ENCODE assay signal across 8 cellular contexts in the genomic region with DNA sequence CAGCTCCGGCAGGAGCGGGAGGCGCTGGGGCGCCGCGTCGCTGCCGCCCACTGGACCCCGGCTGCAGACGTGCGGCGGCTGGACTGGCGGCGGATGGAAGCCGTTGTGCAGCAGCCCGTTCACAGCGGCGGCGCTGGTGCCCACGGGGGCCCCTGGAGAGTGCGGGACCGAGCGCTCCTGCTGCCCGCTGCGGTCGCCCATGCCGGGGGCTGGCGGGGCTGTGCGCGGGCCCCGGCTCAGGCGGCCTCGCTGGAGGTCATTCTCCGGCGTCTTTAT. TPM values are rescaled to one million over a fixed set of nuclear protein-coding genes. Genes with fewer than 3 reads are reported as not detected.
DNase-seq lines count a peak whose midpoint lies in the region; ATAC-seq and TF ChIP-seq lines count a peak whose summit lies in the region.

No MANE protein-coding gene starts in this region.

- peaks cover 2 to 10% (median 8%) of the 10 kb centered on the region in 3 experiments; a peak in 5 of 7 replicates for H3K36me3 Mint-ChIP-seq in H9 (ENCODE audit: insufficient read depth in 1 of 3, low read depth in 3 of 3)
- no peaks in the 10 kb centered on the region for H3K36me3 Mint-ChIP-seq in activated naive CD4-positive, alpha-beta T cell treated with anti-CD3 and anti-CD28 coated beads for 36 hours (ENCODE audit: low read depth)

- H2AFZ ChIP-seq in H9 (ENCODE audit: low read length) = no peak overlapping the region
- peak overlapping the region; percentile 65 for H2AFZ ChIP-seq in neuron (ENCODE audit: low read depth, low read length)

- H3K9me3 ChIP-seq in H9 (ENCODE audit: control insufficient read depth, low read depth, low read length) (no peaks in the 10 kb centered on the region), neuron (ENCODE audit: low read length) (peaks cover 2% of the 10 kb centered on the region)

- H2BK20ac ChIP-seq in H9 (ENCODE audit: low read depth, low read length, poor library complexity, severe bottlenecking) = no peak overlapping the region

- peak overlapping the region; percentile 91 for H3K4me2 ChIP-seq in H9 (ENCODE audit: insufficient read depth, insufficient read length, low read length)

- H3K18ac ChIP-seq in H9 (ENCODE audit: insufficient read length, low read depth, low read length) = peak overlapping the region; percentile 1

- TF ChIP-seq POLR2A in GM18505 (IDR thresholded peaks at IDR 0.05; ENCODE audit: borderline replicate concordance, extremely low read depth, insufficient read depth, insufficient read length) = no peak

- H3K9ac ChIP-seq in H9 (ENCODE audit: extremely low read depth, insufficient read length, low read length) = peak overlapping the region; percentile 78

- no peak overlapping the region; the same call in 1 of the 2 replicates for H3K4ac ChIP-seq in H9 (ENCODE audit: low read depth, low read length)

- DNase-seq in H9 (no peak), NCI-H510A (lab: John Stamatoyannopoulos, UW) (peak; percentile 20), epithelial cell of proximal tubule (ENCODE audit: low read depth) (no peak), KG1 (lab: John Stamatoyannopoulos, UW) (no peak), T1000 (lab: John Stamatoyannopoulos, UW) (no peak)
- DNase-seq in activated naive CD4-positive, alpha-beta T cell treated with anti-CD3 and anti-CD28 coated beads for 36 hours = no peak

- H3K79me1 ChIP-seq in H9 (ENCODE audit: insufficient read depth, low read depth, low read length, poor library complexity, severe bottlenecking) = peaks cover under 1% of the 10 kb centered on the region

- no peak overlapping the region for H3T11ph ChIP-seq in H9 (ENCODE audit: low read length)

- peaks cover 31% of the 10 kb centered on the region for H3K79me2 ChIP-seq in H9 (ENCODE audit: insufficient read depth, low read length)

- H2BK120ac ChIP-seq in H9 (ENCODE audit: low read depth, low read length, poor library complexity, severe bottlenecking) = no peak overlapping the region

- H3K56ac ChIP-seq in H9 (ENCODE audit: insufficient read length, low read depth, low read length) = no peak overlapping the region

- no peak overlapping the region for H3K4me3 Mint-ChIP-seq in H9
- no peak overlapping the region for H3K4me3 Mint-ChIP-seq in activated naive CD4-positive, alpha-beta T cell treated with anti-CD3 and anti-CD28 coated beads for 36 hours

- H3K4me1 Mint-ChIP-seq in H9 = peaks cover 49% of the 10 kb centered on the region in 2 experiments
- peaks cover 8% of the 10 kb centered on the region for H3K4me1 Mint-ChIP-seq in activated naive CD4-positive, alpha-beta T cell treated with anti-CD3 and anti-CD28 coated beads for 36 hours (ENCODE audit: low read depth)

- intact Hi-C loops in activated naive CD4-positive, alpha-beta T cell treated with anti-CD3 and anti-CD28 coated beads for 36 hours (cut with micrococcal nuclease) = loop anchor here (1.0 to 10.0 kb wide), 5 partner anchors 57 to 1230 kb away; a partner anchor contains a TSS

- no peak overlapping the region for H4K8ac ChIP-seq in H9 (replicated peaks; ENCODE audit: insufficient read length, low read depth, low read length)

- H3K9me3 Mint-ChIP-seq in H9 = peaks cover 0 to 4% of the 10 kb centered on the region in 2 experiments; a peak in 2 of 5 replicates
- no peaks in the 10 kb centered on the region for H3K9me3 Mint-ChIP-seq in activated naive CD4-positive, alpha-beta T cell treated with anti-CD3 and anti-CD28 coated beads for 36 hours

- no CpG with 5 or more reads among the region's 35 CpGs for WGBS in H9 (ENCODE audit: extremely low coverage, insufficient read length, low lambda C conversion rate)

- peaks cover 8% of the 10 kb centered on the region for H3K23me2 ChIP-seq in H9 (ENCODE audit: insufficient read length, low read depth, low read length, poor library complexity, severe bottlenecking)

- H2BK12ac ChIP-seq in H9 (ENCODE audit: insufficient read length, low read depth, low read length) = no peak overlapping the region

- no peak overlapping the region for H2AK5ac ChIP-seq in H9 (ENCODE audit: insufficient read length, low read length)

- H3K27ac ChIP-seq in H9 (ENCODE audit: insufficient read length, low read depth, low read length) = no peak overlapping the region

- H3K4me1 ChIP-seq in H9 (ENCODE audit: insufficient read depth, low read length) (peaks cover 4% of the 10 kb centered on the region; the same call in 1 of the 2 replicates), neuron (ENCODE audit: insufficient read depth, low read length) (peaks cover 14% of the 10 kb centered on the region)

- no peak overlapping the region for H3K27ac Mint-ChIP-seq in H9
- H3K27ac Mint-ChIP-seq in activated naive CD4-positive, alpha-beta T cell treated with anti-CD3 and anti-CD28 coated beads for 36 hours = no peak overlapping the region

- H3K27me3 Mint-ChIP-seq in H9 (ENCODE audit: low read depth) = no peaks in the 10 kb centered on the region
- peaks cover 4% of the 10 kb centered on the region for H3K27me3 Mint-ChIP-seq in activated naive CD4-positive, alpha-beta T cell treated with anti-CD3 and anti-CD28 coated beads for 36 hours (ENCODE audit: low read depth)

- CTCF ChIA-PET in activated naive CD4-positive, alpha-beta T cell treated with anti-CD3 and anti-CD28 coated beads for 36 hours (lab: Charles Lee) = no interaction called here

- no peak overlapping the region for H4K91ac ChIP-seq in H9 (ENCODE audit: insufficient read length, low read depth, low read length)

- no peak overlapping the region for H2BK15ac ChIP-seq in H9 (ENCODE audit: low read depth, low read length)

- H3K4me3 ChIP-seq in epithelial cell of proximal tubule (ENCODE audit: low read depth, low read length) = peak overlapping the region; percentile 84
- peak overlapping the region; percentile 69 for H3K4me3 ChIP-seq in neuron (ENCODE audit: low read length)

- H4K5ac ChIP-seq in H9 (ENCODE audit: insufficient read length, low read depth, low read length) = no peak overlapping the region

- H2BK5ac ChIP-seq in H9 (ENCODE audit: insufficient read length, low read length) = no peak overlapping the region

- H3K14ac ChIP-seq in H9 (ENCODE audit: insufficient read depth, low read length) = peak overlapping the region; percentile 83

- H3K23ac ChIP-seq in H9 (ENCODE audit: insufficient read length, low read depth, low read length) = no peak overlapping the region

- H3K27me3 ChIP-seq in H9 (ENCODE audit: insufficient read depth, low read length) (no peaks in the 10 kb centered on the region), neuron (ENCODE audit: insufficient read depth, low read length) (no peaks in the 10 kb centered on the region)

- no peaks in the 10 kb centered on the region for H4K20me1 ChIP-seq in H9 (ENCODE audit: control insufficient read depth, insufficient read depth, insufficient read length)

- no peaks in the 10 kb centered on the region for H3K36me3 ChIP-seq in neuron (ENCODE audit: insufficient read depth, low read length)

- peak; percentile 37 for ATAC-seq in GM18505 (IDR thresholded peaks at IDR 0.05; ENCODE audit: unreplicated experiment)

- TF ChIP-seq CTCF in H9 (conservative IDR thresholded peaks at IDR 0.05) (no peak), epithelial cell of proximal tubule (conservative IDR thresholded peaks at IDR 0.05; ENCODE audit: low read depth, low read length) (no peak)

RNA-seq across cellular contexts. Expression of a gene that starts 0.4 kb away (rescaled TPM):
- total RNA-seq in H9 (2021) (33.2 and 35.7 TPM in 2 replicates), epithelial cell of proximal tubule (5.8 and 7.8 TPM in 2 replicates)
- total RNA-seq in activated naive CD4-positive, alpha-beta T cell treated with anti-CD3 and anti-CD28 coated beads for 36 hours = 1 to 10 TPM; 1.6 to 2.2 TPM

RNA-seq across cellular contexts. Expression of a gene that starts 56.8 kb away (rescaled TPM):
- 59.1 and 59.7 TPM in 2 replicates for total RNA-seq in H9 (2021)
- total RNA-seq in epithelial cell of proximal tubule = 23.6 and 26.1 TPM in 2 replicates
- total RNA-seq in activated naive CD4-positive, alpha-beta T cell treated with anti-CD3 and anti-CD28 coated beads for 36 hours = 10 to 100 TPM; 67.2 to 70.3 TPM
